Comparison of ENCODE assay signal across 8 cellular contexts in genomic region chr9:33818832-33819500, GRCh38. TPM values are rescaled to one million over a fixed set of nuclear protein-coding genes. Genes with fewer than 3 reads are reported as not detected.
DNase-seq lines count a peak whose midpoint lies in the region; ATAC-seq and TF ChIP-seq lines count a peak whose summit lies in the region.

No MANE protein-coding gene starts in this region.

- in situ Hi-C loops in astrocyte of the spinal cord (cut with HindIII; ENCODE audit: low sequenced_read_pairs), result no loop called here

- TF ChIP-seq POLR2A in right lobe of liver (IDR thresholded peaks at IDR 0.05) (no peak), upper lobe of left lung (IDR thresholded peaks at IDR 0.05) (no peak)

- peaks cover 59% of the 10 kb centered on the region for H3K4me1 Mint-ChIP-seq in activated naive CD4-positive, alpha-beta T cell treated with anti-CD3 and anti-CD28 coated beads, Interleukin-2, amount 10 ng/mL, durations not matched to agents 7 days and 5 days

- H3K36me3 Mint-ChIP-seq in activated naive CD4-positive, alpha-beta T cell treated with anti-CD3 and anti-CD28 coated beads, Interleukin-2, amount 10 ng/mL, durations not matched to agents 7 days and 5 days, result peaks cover 14% of the 10 kb centered on the region

- H3K4me3 ChIP-seq in astrocyte of the spinal cord (ENCODE audit: low read depth, low read length) (peak overlapping the region; percentile 95), right lobe of liver (peak overlapping the region; percentile 90 to 92 (median 91)), upper lobe of left lung (peak overlapping the region; percentile 5 to 91 (median 78))

- TF ChIP-seq CTCF in astrocyte of the spinal cord (IDR thresholded peaks at IDR 0.05; ENCODE audit: low read depth, low read length) (no peak), right lobe of liver (IDR thresholded peaks at IDR 0.05) (no peak), upper lobe of left lung (IDR thresholded peaks at IDR 0.05) (no peak)

- peak overlapping the region; percentile 94 for H3K27ac Mint-ChIP-seq in activated naive CD4-positive, alpha-beta T cell treated with anti-CD3 and anti-CD28 coated beads, Interleukin-2, amount 10 ng/mL, durations not matched to agents 7 days and 5 days

- H3K27me3 ChIP-seq in right lobe of liver, result no peaks in the 10 kb centered on the region
- H3K27me3 ChIP-seq in upper lobe of left lung, result no peaks in the 10 kb centered on the region

- ATAC-seq in right lobe of liver (no peak), upper lobe of left lung (ENCODE audit: low FRiP score in 2 of 2) (no peak), HG02852 (IDR thresholded peaks at IDR 0.05; ENCODE audit: unreplicated experiment) (no peak)

- 5% methylated on average over 5 of the region's 5 CpGs for WGBS in right lobe of liver (ENCODE audit: insufficient coverage, low coverage, low lambda C conversion rate, missing lambda C conversion rate)
- 16 to 18% methylated on average over 5 of the region's 5 CpGs for WGBS in upper lobe of left lung, 2 donors

- no peak for DNase-seq in activated naive CD4-positive, alpha-beta T cell treated with anti-CD3 and anti-CD28 coated beads, Interleukin-2, amount 10 ng/mL, durations not matched to agents 7 days and 5 days
- DNase-seq in activated naive CD4-positive, alpha-beta T cell (lab: John Stamatoyannopoulos, UW), result no peak
- DNase-seq in astrocyte of the spinal cord (ENCODE audit: low read depth, low spot score), result peak; percentile 42
- DNase-seq in right lobe of liver, result no peak
- no peak for DNase-seq in upper lobe of left lung
- DNase-seq in foreskin melanocyte, result no peak
- no peak for DNase-seq in AML-193 (lab: John Stamatoyannopoulos, UW)

- no peaks in the 10 kb centered on the region for H3K9me3 Mint-ChIP-seq in activated naive CD4-positive, alpha-beta T cell treated with anti-CD3 and anti-CD28 coated beads, Interleukin-2, amount 10 ng/mL, durations not matched to agents 7 days and 5 days

- peak overlapping the region; percentile 97 for H3K4me3 Mint-ChIP-seq in activated naive CD4-positive, alpha-beta T cell treated with anti-CD3 and anti-CD28 coated beads, Interleukin-2, amount 10 ng/mL, durations not matched to agents 7 days and 5 days

- CTCF ChIA-PET in activated naive CD4-positive, alpha-beta T cell treated with anti-CD3 and anti-CD28 coated beads, Interleukin-2, amount 10 ng/mL, durations not matched to agents 7 days and 5 days (lab: Charles Lee), result no interaction called here

- H3K27ac ChIP-seq in right lobe of liver, result peak overlapping the region; percentile 98
- H3K27ac ChIP-seq in upper lobe of left lung, result peak overlapping the region; percentile 99 to 100 (median 100)

- H3K4me1 ChIP-seq in right lobe of liver (peaks cover 0 to 37% (median 16%) of the 10 kb centered on the region in 4 donors), upper lobe of left lung (peaks cover 40 to 50% (median 49%) of the 10 kb centered on the region in 4 donors)

- intact Hi-C loops in right lobe of liver (cut with DNase I), result loop anchor here in 1 of 2 donors (5.0 kb wide), 1 partner anchor 33 kb away; no protein-coding TSS in a partner anchor

- H3K9me3 ChIP-seq in right lobe of liver (no peaks in the 10 kb centered on the region), upper lobe of left lung (no peaks in the 10 kb centered on the region)

- no peaks in the 10 kb centered on the region for H3K27me3 Mint-ChIP-seq in activated naive CD4-positive, alpha-beta T cell treated with anti-CD3 and anti-CD28 coated beads, Interleukin-2, amount 10 ng/mL, durations not matched to agents 7 days and 5 days

- TF ChIP-seq EP300 in upper lobe of left lung (IDR thresholded peaks at IDR 0.05), result no peak

- no peaks in the 10 kb centered on the region for H3K36me3 ChIP-seq in right lobe of liver
- H3K36me3 ChIP-seq in upper lobe of left lung, result no peaks in the 10 kb centered on the region

RNA-seq across cellular contexts. Expression of gene UBE2R2, which starts 2.0 kb away (rescaled TPM):
- total RNA-seq in right lobe of liver (10 to 100 TPM; 21.1 to 27.4 (median 21.8) TPM), upper lobe of left lung (10 to 100 TPM; 24.6 to 33.6 (median 28.8) TPM)

RNA-seq across cellular contexts. Expression of gene PRSS3, which starts 23.6 kb away (rescaled TPM):
- total RNA-seq in right lobe of liver (10 to 100 TPM in 1 of 6 experiments, 1 to 10 TPM in 4, under 1 TPM in 1; 0.93 to 18.0 (median 3.8) TPM), upper lobe of left lung (1 to 10 TPM in 1 of 6 donors, under 1 TPM in 1, not detected in 4; 0.69 to 2.1 TPM)
